Comparison of ENCODE assay signal across 12 cellular contexts in the genomic region with DNA sequence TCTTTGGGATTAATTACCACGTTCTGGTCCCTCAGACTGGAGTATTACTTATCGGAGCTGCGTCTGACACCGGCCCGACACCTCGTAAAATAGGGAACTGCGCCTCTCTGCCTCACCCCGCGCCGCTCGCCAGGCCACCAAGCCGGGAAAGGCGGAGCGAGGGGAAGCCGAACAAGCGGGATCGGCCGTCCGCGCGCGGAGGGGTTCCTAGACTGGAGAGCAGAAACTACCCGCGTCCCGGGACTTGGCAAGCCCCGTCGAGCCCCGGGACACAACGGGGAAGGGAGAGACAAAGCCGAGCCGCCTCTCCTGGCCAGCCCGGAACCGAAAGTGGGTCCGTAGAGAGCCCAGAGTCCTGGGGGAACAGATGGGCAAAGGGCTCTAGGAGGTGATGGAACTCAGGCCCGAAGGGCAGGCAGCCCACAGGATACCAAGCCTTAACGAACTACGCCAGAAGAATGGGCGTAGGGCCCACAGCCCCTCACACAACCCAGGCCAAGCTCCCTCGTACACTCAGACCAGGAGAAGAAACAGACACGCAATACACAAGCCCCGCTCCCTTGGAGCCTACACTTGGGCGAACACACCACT. TPM values are rescaled to one million over a fixed set of nuclear protein-coding genes. Genes with fewer than 3 reads are reported as not detected.
DNase-seq lines count a peak whose midpoint lies in the region; ATAC-seq and TF ChIP-seq lines count a peak whose summit lies in the region.
"Had no signal": no experiment of that assay in that cellular context is flagged by ENCODE, and none has a peak within 500 bp of the region (broad histone marks: within the 10 kb centered on the region; RNA-seq: fewer than 3 reads in every experiment).

No MANE protein-coding gene starts in this region.

- TF ChIP-seq CTCF in Panc1 (IDR thresholded peaks at IDR 0.05) (no peak), fibroblast of mammary gland (conservative IDR thresholded peaks at IDR 0.05; ENCODE audit: control insufficient read depth, insufficient read depth, low read depth, low read length) (no peak), parathyroid adenoma (IDR thresholded peaks at IDR 0.05) (no peak)

- BruUV-seq in Panc1 (replicated peaks; lab: Mats Ljungman, UMichigan): no TSS peak

- POLR2A ChIA-PET in Panc1 (lab: Charles Lee): no interaction called here

- peak overlapping the region; percentile 87 for H3K4me2 ChIP-seq in parathyroid adenoma (ENCODE audit: low read length)

- H3K4me1 ChIP-seq in CD4-positive, CD25-positive, alpha-beta regulatory T cell (ENCODE audit: control insufficient read depth, insufficient read depth, low read length, poor library complexity, severe bottlenecking): peaks cover 55% of the 10 kb centered on the region
- H3K4me1 ChIP-seq in Panc1 (ENCODE audit: control insufficient read depth, insufficient read depth, low read length) (no peaks in the 10 kb centered on the region; the same call in none of the 2 replicates), parathyroid adenoma (peaks cover 7% of the 10 kb centered on the region)

- DNase-seq in CD4-positive, CD25-positive, alpha-beta regulatory T cell: no peak
- DNase-seq in Panc1 (ENCODE audit: low read depth, low spot score): no peak
- no peak for DNase-seq in fibroblast of mammary gland (ENCODE audit: low read depth)
- DNase-seq in SHP77 (lab: John Stamatoyannopoulos, UW): no peak
- DNase-seq in effector CD8-positive, alpha-beta T cell (lab: John Stamatoyannopoulos, UW): no peak
- DNase-seq in activated CD8-positive, alpha-beta memory T cell treated with anti-CD3 and anti-CD28 coated beads, Interleukin-2, amount 50 U/mL, for 48 hours: no peak
- DNase-seq: GDM1 had no signal

- H3K27me3 Mint-ChIP-seq in CD4-positive, CD25-positive, alpha-beta regulatory T cell: peaks cover 93% of the 10 kb centered on the region

- no peaks in the 10 kb centered on the region for H3K9me3 ChIP-seq in CD4-positive, CD25-positive, alpha-beta regulatory T cell (ENCODE audit: control insufficient read depth in 2 of 2, low read length in 2 of 2)
- H3K9me3 ChIP-seq in Panc1 (ENCODE audit: control insufficient read depth, insufficient read depth, low read depth, low read length) (no peaks in the 10 kb centered on the region), parathyroid adenoma (ENCODE audit: control insufficient read depth, low read length) (no peaks in the 10 kb centered on the region)
- H3K9me3 ChIP-seq: adrenal gland had no signal

- H3K4me3 ChIP-seq in CD4-positive, CD25-positive, alpha-beta regulatory T cell (ENCODE audit: low read depth, low read length): peak overlapping the region; percentile 41
- H3K4me3 ChIP-seq in Panc1 (ENCODE audit: low read depth in 2 of 2, low read length in 2 of 2) (peak overlapping the region; percentile 30 to 50), fibroblast of mammary gland (ENCODE audit: control insufficient read depth, low read depth, low read length) (peak overlapping the region; percentile 7), parathyroid adenoma (ENCODE audit: low read depth, low read length) (peak overlapping the region; percentile 49)

- CTCF ChIA-PET in Panc1 (lab: Charles Lee): interaction anchor here (1.8 kb wide), 1 partner anchor 9 kb away, joined by 8 read pairs; no protein-coding TSS in a partner anchor

- no peaks in the 10 kb centered on the region for H3K36me3 ChIP-seq in CD4-positive, CD25-positive, alpha-beta regulatory T cell (ENCODE audit: control insufficient read depth, insufficient read depth, low read length)
- no peaks in the 10 kb centered on the region for H3K36me3 ChIP-seq in Panc1 (ENCODE audit: control insufficient read depth, insufficient read depth, low read length)
- H3K36me3 ChIP-seq in parathyroid adenoma (ENCODE audit: control insufficient read depth, insufficient read depth, low read length): no peaks in the 10 kb centered on the region
- H3K36me3 ChIP-seq: adrenal gland had no signal

- intact Hi-C loops in Panc1 (cut with micrococcal nuclease; ENCODE audit: unreplicated experiment): no loop called here

- in situ Hi-C loops in Panc1 (cut with HindIII; ENCODE audit: low pct_unique_long_range_greater_than_20kb, low sequenced_read_pairs): no loop called here

- H3K27ac Mint-ChIP-seq in CD4-positive, CD25-positive, alpha-beta regulatory T cell: no peak overlapping the region

- no peak for ATAC-seq in CD4-positive, CD25-positive, alpha-beta regulatory T cell (ENCODE audit: low read depth in 2 of 2)
- ATAC-seq in Panc1 (peak; percentile 54), HG02840 (IDR thresholded peaks at IDR 0.05; ENCODE audit: low FRiP score, unreplicated experiment) (no peak)
- ATAC-seq: HCT116 had no signal

- H3K9me3 Mint-ChIP-seq in CD4-positive, CD25-positive, alpha-beta regulatory T cell: peaks cover 0 to 8% (median 0%) of the 10 kb centered on the region in 7 donors

- no peaks in the 10 kb centered on the region for H3K36me3 Mint-ChIP-seq in CD4-positive, CD25-positive, alpha-beta regulatory T cell

- H3K4me3 Mint-ChIP-seq in CD4-positive, CD25-positive, alpha-beta regulatory T cell: peak overlapping the region in 3 of 4 donors; percentile 18 to 68 (median 61)

- peaks cover 42% of the 10 kb centered on the region for H3K27me3 ChIP-seq in CD4-positive, CD25-positive, alpha-beta regulatory T cell (ENCODE audit: control insufficient read depth, insufficient read depth, low read length)
- H3K27me3 ChIP-seq in Panc1 (ENCODE audit: control insufficient read depth, insufficient read depth, low read length) (peaks cover 19% of the 10 kb centered on the region; the same call in 1 of the 2 replicates), parathyroid adenoma (ENCODE audit: control insufficient read depth, insufficient read depth, low read length) (peaks cover 53% of the 10 kb centered on the region)

- H3K79me2 ChIP-seq in parathyroid adenoma: no peaks in the 10 kb centered on the region

- peaks cover 3 to 53% (median 25%) of the 10 kb centered on the region in 4 donors for H3K4me1 Mint-ChIP-seq in CD4-positive, CD25-positive, alpha-beta regulatory T cell

- no peak overlapping the region for H3K27ac ChIP-seq in CD4-positive, CD25-positive, alpha-beta regulatory T cell (ENCODE audit: insufficient read depth, low read length, poor library complexity, severe bottlenecking)
- H3K27ac ChIP-seq in Panc1 (ENCODE audit: low read length) (no peak overlapping the region), parathyroid adenoma (no peak overlapping the region)
- H3K27ac ChIP-seq: adrenal gland had no signal

- H2AFZ ChIP-seq in parathyroid adenoma: no peak overlapping the region

- no peak overlapping the region for H3K9ac ChIP-seq in parathyroid adenoma

RNA-seq across cellular contexts. Expression of a gene that starts 6.5 kb away (rescaled TPM):
- not detected for total RNA-seq in CD4-positive, CD25-positive, alpha-beta regulatory T cell
- not detected for polyA plus RNA-seq in CD4-positive, CD25-positive, alpha-beta regulatory T cell
- total RNA-seq in Panc1 (2021; ENCODE audit: unreplicated experiment): 0.15 TPM
- polyA plus RNA-seq in Panc1 (2012; ENCODE audit: insufficient read length): 0.15 TPM
- total RNA-seq: SK-MEL-5 had no signal
- polyA plus RNA-seq: adrenal gland had no signal
